In genomic region chr2:65382776-65383357, GRCh38 we compare ENCODE assay signal across 8 cellular contexts. TPM values are rescaled to one million over a fixed set of nuclear protein-coding genes. Genes with fewer than 3 reads are reported as not detected.
A peak's percentile ranks its signal among the peaks of the same experiment; 100 is the strongest.
DNase-seq lines count a peak whose midpoint lies in the region; ATAC-seq and TF ChIP-seq lines count a peak whose summit lies in the region.

No MANE protein-coding gene starts in this region.

- no peaks in the 10 kb centered on the region for H3K27me3 ChIP-seq in dorsolateral prefrontal cortex

- no peaks in the 10 kb centered on the region for H3K36me3 Mint-ChIP-seq in naive B cell

- peak; percentile 58 for ATAC-seq in HG02610 (IDR thresholded peaks at IDR 0.05; ENCODE audit: unreplicated experiment)
- peak; percentile 77 to 79 for ATAC-seq in naive B cell (ENCODE audit: low read depth in 2 of 2)

- H3K4me3 Mint-ChIP-seq in naive B cell: peak overlapping the region; percentile 53 to 87 (median 76)

- intact Hi-C loops in dorsolateral prefrontal cortex (cut with DNase I): loop anchor here in 1 of 2 donors (5.0 kb wide), 1 partner anchor 49 kb away; the partner anchor contains the start of gene SPRED2

- H3K4me3 ChIP-seq in dorsolateral prefrontal cortex: peak overlapping the region in 37 of 59 donors; percentile 2 to 39 (median 16)

- H3K27ac ChIP-seq in dorsolateral prefrontal cortex: peak overlapping the region in 51 of 59 donors; percentile 3 to 81 (median 63)

- H3K9me3 Mint-ChIP-seq in naive B cell: no peaks in the 10 kb centered on the region

- TF ChIP-seq CTCF in GM12874 (IDR thresholded peaks at IDR 0.05; ENCODE audit: insufficient read depth, low read depth, low read length) (peak; percentile 45), dorsolateral prefrontal cortex (IDR thresholded peaks at IDR 0.05 in 54 of 56, conservative IDR thresholded peaks at IDR 0.05 in 2 of 56; ENCODE audit: low read depth in 1 of 56, partially characterized antibody in 56 of 56) (peak in 7 of 56 donors; percentile 2 to 30 (median 16))

- peaks cover 32 to 47% (median 32%) of the 10 kb centered on the region in 3 donors for H3K4me1 Mint-ChIP-seq in naive B cell

- peak overlapping the region in 5 of 6 donors; percentile 33 to 79 (median 73) for H3K27ac Mint-ChIP-seq in naive B cell

- DNase-seq in NCI-H1105 treated with DMSO at 0.1 percent for 48 hours (lab: John Stamatoyannopoulos, UW) (peak; percentile 68), dorsolateral prefrontal cortex (peak in 9 of 10 donors; percentile 39 to 81 (median 70)), naive B cell (peak; percentile 61), NCI-H1092 (lab: John Stamatoyannopoulos, UW) (no peak)
- DNase-seq in activated CD4-positive, alpha-beta T cell treated with anti-CD3 and anti-CD28 coated beads, Interleukin-2, amount 50 U/mL, for 24 hours (ENCODE audit: low read depth in 1 of 2, low spot score in 1 of 2): peak; percentile 73 to 80
- peak; percentile 84 for DNase-seq in stimulated activated naive CD4-positive, alpha-beta T cell treated with Interleukin-2 at 50 U/mL for 16 hours (lab: John Stamatoyannopoulos, UW)

- H3K27me3 Mint-ChIP-seq in naive B cell: peaks cover 4 to 5% (median 4%) of the 10 kb centered on the region in 3 donors

RNA-seq across cellular contexts. Expression of gene SPRED2, which starts 49.5 kb away (rescaled TPM):
- total RNA-seq in dorsolateral prefrontal cortex: 10 to 100 TPM; 28.2 to 82.4 (median 50.7) TPM
- 1 to 10 TPM in 3 of 6 donors, under 1 TPM in 2, not detected in 1; 0.16 to 2.4 (median 1.5) TPM for polyA plus RNA-seq in naive B cell (ENCODE audit: low read depth in 6 of 6)
